ENCODE assay signal across 21 cellular contexts in the genomic region with DNA sequence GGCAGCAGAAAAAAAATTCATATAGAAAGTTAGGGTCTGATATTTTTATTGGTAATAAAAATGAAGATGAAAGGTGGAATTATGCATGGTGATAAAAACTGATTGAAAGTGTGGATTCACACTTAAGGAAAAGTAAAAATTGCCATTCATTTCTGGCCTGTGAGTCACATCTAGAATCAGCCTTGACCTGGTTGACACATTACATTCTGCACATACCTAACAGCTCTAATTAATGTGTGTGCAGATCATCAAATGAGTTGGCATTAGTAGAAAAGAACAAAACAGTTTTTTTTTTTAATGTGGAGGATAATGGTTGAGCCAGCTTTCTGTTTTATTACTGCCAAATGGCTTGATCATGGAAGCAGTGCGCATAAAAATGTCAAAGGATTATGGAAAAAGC.
DNase-seq lines count a peak whose midpoint lies in the region; ATAC-seq and TF ChIP-seq lines count a peak whose summit lies in the region.
"Had no signal": no experiment of that assay in that cellular context is flagged by ENCODE, and none has a peak within 500 bp of the region (broad histone marks: within the 10 kb centered on the region; RNA-seq: fewer than 3 reads in every experiment).

No MANE protein-coding gene starts in this region.

- no peak overlapping the region for H3K4ac ChIP-seq in mesendoderm (ENCODE audit: low read depth, low read length)

- dilution Hi-C loops in mammary epithelial cell (cut with HindIII; ENCODE audit: low sequenced_read_pairs), result no loop called here

- H3K27me3 ChIP-seq in mammary epithelial cell (ENCODE audit: insufficient read depth, low read length) (no peaks in the 10 kb centered on the region), mesendoderm (ENCODE audit: insufficient read depth, low read length, poor library complexity) (no peaks in the 10 kb centered on the region)
- H3K27me3 ChIP-seq: ovary, SJSA1, suprapubic skin had no signal

- H3K4me2 ChIP-seq in mammary epithelial cell (ENCODE audit: insufficient read depth, low read depth, low read length), result peak overlapping the region; percentile 64
- H3K4me2 ChIP-seq in mesendoderm (ENCODE audit: low read length), result no peak overlapping the region

- intact Hi-C loops in mammary epithelial cell (cut with micrococcal nuclease), result no loop called here

- no peak overlapping the region for H2AK5ac ChIP-seq in mesendoderm (ENCODE audit: low read length)

- H3K9ac ChIP-seq in mammary epithelial cell (ENCODE audit: insufficient read depth, low read length), result no peak overlapping the region
- no peak overlapping the region for H3K9ac ChIP-seq in mesendoderm (ENCODE audit: low read length)

- H3K79me2 ChIP-seq in mammary epithelial cell (ENCODE audit: insufficient read depth, low read length) (no peaks in the 10 kb centered on the region), mesendoderm (ENCODE audit: control insufficient read depth, insufficient read depth, low read length) (no peaks in the 10 kb centered on the region)

- H2AFZ ChIP-seq in mammary epithelial cell (ENCODE audit: low read depth, low read length), result no peak overlapping the region

- no peak overlapping the region for H2BK120ac ChIP-seq in mesendoderm (ENCODE audit: low read depth, low read length)

- no peaks in the 10 kb centered on the region for H3K36me3 ChIP-seq in mammary epithelial cell (ENCODE audit: insufficient read depth, low read length)
- H3K36me3 ChIP-seq in mesendoderm (ENCODE audit: control insufficient read depth, insufficient read depth, low read length), result no peaks in the 10 kb centered on the region
- H3K36me3 ChIP-seq: BE2C, left ventricle myocardium inferior, ovary, SJSA1, suprapubic skin had no signal

- H3K4me1 ChIP-seq in mammary epithelial cell (ENCODE audit: insufficient read depth, low read length), result peaks cover 9% of the 10 kb centered on the region
- peaks cover 3% of the 10 kb centered on the region for H3K4me1 ChIP-seq in mesendoderm (ENCODE audit: control insufficient read depth, low read depth, low read length)
- H3K4me1 ChIP-seq: BE2C, left ventricle myocardium inferior, suprapubic skin had no signal

- no peak overlapping the region for H2BK15ac ChIP-seq in mesendoderm (replicated peaks; ENCODE audit: low read depth)

- H3K4me3 ChIP-seq in mammary epithelial cell (replicated peaks in 1 of 3; ENCODE audit: insufficient read depth in 1 of 3, low read depth in 2 of 3, low read length in 3 of 3) (no peak overlapping the region), mesendoderm (ENCODE audit: low read length) (no peak overlapping the region)
- H3K4me3 ChIP-seq: left ventricle myocardium inferior, ovary, SJSA1, skin epidermis, suprapubic skin had no signal

- H3K79me1 ChIP-seq in mesendoderm (ENCODE audit: low read length), result no peaks in the 10 kb centered on the region

- H3K9me3 ChIP-seq in mammary epithelial cell (replicated peaks; ENCODE audit: insufficient read depth, low read length), result no peaks in the 10 kb centered on the region
- H3K9me3 ChIP-seq: BE2C, left ventricle myocardium inferior, ovary, SJSA1, suprapubic skin had no signal

- no peak overlapping the region for H3K56ac ChIP-seq in mesendoderm (ENCODE audit: low read length)

- H4K20me1 ChIP-seq in mammary epithelial cell (ENCODE audit: insufficient read depth, low read length), result no peaks in the 10 kb centered on the region

- no peak for TF ChIP-seq CTCF in mammary epithelial cell (conservative IDR thresholded peaks at IDR 0.05 in 1 of 2, IDR thresholded peaks at IDR 0.05 in 1 of 2; ENCODE audit: extremely low read depth in 1 of 2, insufficient read depth in 1 of 2, low read depth in 1 of 2, low read length in 2 of 2)

- 100% methylated on average over 1 of the region's 1 CpG for WGBS in mammary epithelial cell (ENCODE audit: low coverage, missing lambda C conversion rate)
- WGBS in mesendoderm (ENCODE audit: extremely low coverage, insufficient coverage, low lambda C conversion rate), result no CpG with 5 or more reads among the region's 1 CpG

- H4K8ac ChIP-seq in mesendoderm (ENCODE audit: low read depth, low read length), result no peak overlapping the region

- ATAC-seq in HG03521 (IDR thresholded peaks at IDR 0.05; ENCODE audit: unreplicated experiment), result no peak
- no peak for ATAC-seq in HG03139 (IDR thresholded peaks at IDR 0.05; ENCODE audit: unreplicated experiment)
- ATAC-seq in HG03108 (IDR thresholded peaks at IDR 0.05; ENCODE audit: unreplicated experiment), result no peak
- ATAC-seq: activated T-helper 17 cell treated with anti-CD3 and anti-CD28 coated beads, Interleukin-2, amount 50 U/mL, for 72 hours; effector memory CD8-positive, alpha-beta T cell had no signal

- no peak overlapping the region for H3K23ac ChIP-seq in mesendoderm (ENCODE audit: low read length)

- H2BK5ac ChIP-seq in mesendoderm (ENCODE audit: low read length), result no peak overlapping the region

- no TSS peak for BruUV-seq in mammary epithelial cell (replicated peaks; lab: Mats Ljungman, UMichigan)

- DNase-seq in EL (peak; percentile 66), LoVo (ENCODE audit: low spot score) (peak; percentile 11), mammary epithelial cell (peak; percentile 38), mesendoderm (peak; percentile 40), NOMO-1 treated with dmso at 0.1 percent for 144 hours (lab: John Stamatoyannopoulos, UW; ENCODE audit: unreplicated experiment) (no peak)
- DNase-seq: BE2C; cerebellar nuclear complex; DMS 273 treated with DMSO at 0.1 percent for 48 hours; effector memory CD8-positive, alpha-beta T cell; left ventricle myocardium inferior; NCI-H1930; NCI-H510A; ovary; stimulated activated CD4-positive, alpha-beta T cell treated with anti-CD3 and anti-CD28 coated beads, Interleukin-4, amount 100 ng/mL, for 1 hour had no signal

- no peak overlapping the region for H3K18ac ChIP-seq in mesendoderm (ENCODE audit: low read length)

- no peak overlapping the region for H4K5ac ChIP-seq in mesendoderm (ENCODE audit: low read length)

- H3K27ac ChIP-seq in mammary epithelial cell (ENCODE audit: insufficient read depth, low read depth, low read length), result peak overlapping the region; percentile 34
- no peak overlapping the region for H3K27ac ChIP-seq in mesendoderm (ENCODE audit: low read depth, low read length)
- H3K27ac ChIP-seq: left ventricle myocardium inferior, ovary, SJSA1, skin epidermis, suprapubic skin had no signal

- in situ Hi-C loops in mammary epithelial cell (cut with MboI; ENCODE audit: low sequenced_read_pairs in 2 of 2), result no loop called here

- CTCF ChIA-PET in mammary epithelial cell (lab: Charles Lee; ENCODE audit: low non-redundant PET), result no interaction called here
